In the genomic region with DNA sequence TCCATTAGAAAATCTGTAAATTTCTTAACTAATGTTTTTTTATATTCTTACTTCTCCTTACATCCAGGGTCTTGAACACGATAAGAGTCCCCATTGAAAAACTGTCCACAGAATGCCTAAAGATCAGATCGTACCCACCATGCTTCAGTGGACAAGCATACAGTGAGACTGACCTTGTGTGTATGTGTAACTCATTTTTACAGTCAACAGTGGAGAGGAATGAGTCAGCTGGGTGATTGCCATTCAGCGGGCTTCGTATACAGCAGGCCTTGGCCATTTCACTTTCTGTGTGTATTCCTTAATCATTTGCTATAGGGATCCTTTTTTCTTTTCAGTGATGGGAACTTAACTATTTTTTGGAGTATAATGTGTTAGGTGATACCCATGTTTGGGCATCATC, we compare ENCODE assay signal across 9 cellular contexts. TPM values are rescaled to one million over a fixed set of nuclear protein-coding genes. Genes with fewer than 3 reads are reported as not detected.
DNase-seq lines count a peak whose midpoint lies in the region; ATAC-seq, FAIRE-seq and TF ChIP-seq lines count a peak whose summit lies in the region.
"Had no signal": no experiment of that assay in that cellular context is flagged by ENCODE, and none has a peak within 500 bp of the region (broad histone marks: within the 10 kb centered on the region; RNA-seq: fewer than 3 reads in every experiment).

No MANE protein-coding gene starts in this region.

- no TSS peak for BruUV-seq in PC-3 (replicated peaks; lab: Mats Ljungman, UMichigan)

- H2AK5ac ChIP-seq in H9 (ENCODE audit: insufficient read length, low read length): no peak overlapping the region

- no peak overlapping the region for H3K18ac ChIP-seq in H9 (ENCODE audit: insufficient read length, low read depth, low read length)

- peak; percentile 75 for ATAC-seq in HG02588 (IDR thresholded peaks at IDR 0.05; ENCODE audit: unreplicated experiment)
- ATAC-seq in PC-3: peak; percentile 99

- H4K91ac ChIP-seq in H9 (ENCODE audit: insufficient read length, low read depth, low read length): no peak overlapping the region

- no peak overlapping the region for H2BK120ac ChIP-seq in H9 (ENCODE audit: low read depth, low read length, poor library complexity, severe bottlenecking)

- no peaks in the 10 kb centered on the region for H3F3A ChIP-seq in PC-3 (ENCODE audit: low read length, unreplicated experiment)

- H3K4me3 ChIP-seq in PC-3 (ENCODE audit: low read length): no peak overlapping the region

- H3K56ac ChIP-seq in H9 (ENCODE audit: insufficient read length, low read depth, low read length): no peak overlapping the region

- H3K9me3 Mint-ChIP-seq in H9: no peaks in the 10 kb centered on the region

- H3K14ac ChIP-seq in H9 (ENCODE audit: insufficient read depth, low read length): no peak overlapping the region

- H2BK12ac ChIP-seq in H9 (ENCODE audit: insufficient read length, low read depth, low read length): no peak overlapping the region

- FAIRE-seq in GM18507 (lab: Jason Lieb, UNC): peak; percentile 81

- H3K79me1 ChIP-seq in H9 (ENCODE audit: insufficient read depth, low read depth, low read length, poor library complexity, severe bottlenecking): no peaks in the 10 kb centered on the region

- H3K4me1 Mint-ChIP-seq in H9: no peaks in the 10 kb centered on the region

- no peak overlapping the region for H3K4me3 Mint-ChIP-seq in H9

- H3K4me2 ChIP-seq in PC-3 (ENCODE audit: low read length) (peak overlapping the region; percentile 4; the same call in 1 of the 2 replicates), H9 (ENCODE audit: insufficient read depth, insufficient read length, low read length) (no peak overlapping the region)

- H4K5ac ChIP-seq in H9 (ENCODE audit: insufficient read length, low read depth, low read length): no peak overlapping the region

- no peak overlapping the region for H3K27ac Mint-ChIP-seq in H9

- no peak overlapping the region for H4K8ac ChIP-seq in H9 (replicated peaks; ENCODE audit: insufficient read length, low read depth, low read length)

- POLR2A ChIA-PET in PC-3 (lab: Charles Lee; ENCODE audit: unreplicated experiment): no interaction called here

- H3K79me2 ChIP-seq in PC-3 (ENCODE audit: low read length): no peaks in the 10 kb centered on the region
- H3K79me2 ChIP-seq in H9 (ENCODE audit: insufficient read depth, low read length): no peaks in the 10 kb centered on the region

- H3K9ac ChIP-seq in PC-3 (ENCODE audit: low read length): no peak overlapping the region
- H3K9ac ChIP-seq in H9 (ENCODE audit: extremely low read depth, insufficient read length, low read length): no peak overlapping the region

- H3K9me2 ChIP-seq in PC-3 (replicated peaks; ENCODE audit: low read length): no peaks in the 10 kb centered on the region

- DNase-seq in GM18507 (ENCODE audit: extremely low spot score, insufficient read length, low read depth) (no peak), PC-3 (peak; percentile 92), kidney tubule cell (ENCODE audit: low spot score) (peak; percentile 82), NCI-H748 (lab: John Stamatoyannopoulos, UW; ENCODE audit: unreplicated experiment) (no peak), putamen (ENCODE audit: low spot score) (no peak), H9 (no peak), NCI-H1436 treated with DMSO at 0.1 percent for 48 hours (lab: John Stamatoyannopoulos, UW) (no peak)
- DNase-seq: activated CD4-positive, alpha-beta T cell treated with anti-CD3 and anti-CD28 coated beads, Interleukin-2, amount 50 U/mL, for 1 hour had no signal

- H2BK20ac ChIP-seq in H9 (ENCODE audit: low read depth, low read length, poor library complexity, severe bottlenecking): no peak overlapping the region

- H3K27me3 ChIP-seq in PC-3 (ENCODE audit: low read length) (no peaks in the 10 kb centered on the region), H9 (ENCODE audit: insufficient read depth, low read length) (no peaks in the 10 kb centered on the region)

- H3K4me1 ChIP-seq in PC-3 (ENCODE audit: insufficient read depth, low read length): peaks cover 9% of the 10 kb centered on the region
- H3K4me1 ChIP-seq in H9 (ENCODE audit: insufficient read depth, low read length): no peaks in the 10 kb centered on the region

- no peak overlapping the region for H3K23ac ChIP-seq in H9 (ENCODE audit: insufficient read length, low read depth, low read length)

- H3T11ph ChIP-seq in H9 (ENCODE audit: low read length): no peak overlapping the region

- H2AFZ ChIP-seq in PC-3 (ENCODE audit: low read length): no peak overlapping the region
- H2AFZ ChIP-seq in H9 (ENCODE audit: low read length): no peak overlapping the region

- CTCF ChIA-PET in PC-3 (lab: Charles Lee): interaction anchor here (0.7 kb wide), 1 partner anchor 48 kb away, joined by 3 read pairs; no protein-coding TSS in a partner anchor

- H3K4ac ChIP-seq in H9 (ENCODE audit: low read depth, low read length): no peak overlapping the region

- H3K23me2 ChIP-seq in H9 (ENCODE audit: insufficient read length, low read depth, low read length, poor library complexity, severe bottlenecking): no peaks in the 10 kb centered on the region

- no CpG with 5 or more reads among the region's 4 CpGs for WGBS in H9 (ENCODE audit: extremely low coverage, insufficient read length, low lambda C conversion rate)

- H3K36me3 ChIP-seq in PC-3 (ENCODE audit: low read depth, low read length): peaks cover 20% of the 10 kb centered on the region; the same call in 1 of the 2 replicates

- H3K9me3 ChIP-seq in PC-3 (ENCODE audit: low read length): no peaks in the 10 kb centered on the region
- no peaks in the 10 kb centered on the region for H3K9me3 ChIP-seq in H9 (ENCODE audit: control insufficient read depth, low read depth, low read length)

- H3K27me3 Mint-ChIP-seq in H9 (ENCODE audit: low read depth): no peaks in the 10 kb centered on the region

- H4K20me1 ChIP-seq in PC-3 (ENCODE audit: low read length) (no peaks in the 10 kb centered on the region), H9 (ENCODE audit: control insufficient read depth, insufficient read depth, insufficient read length) (no peaks in the 10 kb centered on the region)

- intact Hi-C loops in PC-3 (cut with micrococcal nuclease): loop anchor here (10.0 kb wide), 1 partner anchor 334 kb away; the partner anchor contains the start of gene SEMA5B

- H2BK5ac ChIP-seq in H9 (ENCODE audit: insufficient read length, low read length): no peak overlapping the region

- H3K27ac ChIP-seq in PC-3 (ENCODE audit: low read length): no peak overlapping the region
- no peak overlapping the region for H3K27ac ChIP-seq in H9 (ENCODE audit: insufficient read length, low read depth, low read length)

- peaks cover 0 to 23% (median 5%) of the 10 kb centered on the region in 3 experiments; a peak in 3 of 7 replicates for H3K36me3 Mint-ChIP-seq in H9 (ENCODE audit: insufficient read depth in 1 of 3, low read depth in 3 of 3)

- TF ChIP-seq CTCF in PC-3 (conservative IDR thresholded peaks at IDR 0.05; ENCODE audit: low read depth, low read length): no peak
- TF ChIP-seq CTCF in H9 (conservative IDR thresholded peaks at IDR 0.05): no peak

- H2BK15ac ChIP-seq in H9 (ENCODE audit: low read depth, low read length): no peak overlapping the region

RNA-seq across cellular contexts. Expression of gene PARP14, which starts 10.6 kb away (rescaled TPM):
- total RNA-seq in PC-3 (2014; rRNA removed) (20.8 and 21.8 TPM in 2 replicates), H9 (2021) (16.4 and 17.4 TPM in 2 replicates)

Comparison
In these comparisons a context has a peak if more than half of its experiments do, and no peak if none do; other contexts are left out.
1. DNase-seq: peak in PC-3 (single experiment) and kidney tubule cell (single experiment); none in GM18507 (single experiment), NCI-H748 (single experiment), putamen (single experiment), H9 (single experiment) and NCI-H1436 treated with DMSO at 0.1 percent for 48 hours (single experiment).